ENCODE assay signal across 8 cellular contexts in the genomic region with DNA sequence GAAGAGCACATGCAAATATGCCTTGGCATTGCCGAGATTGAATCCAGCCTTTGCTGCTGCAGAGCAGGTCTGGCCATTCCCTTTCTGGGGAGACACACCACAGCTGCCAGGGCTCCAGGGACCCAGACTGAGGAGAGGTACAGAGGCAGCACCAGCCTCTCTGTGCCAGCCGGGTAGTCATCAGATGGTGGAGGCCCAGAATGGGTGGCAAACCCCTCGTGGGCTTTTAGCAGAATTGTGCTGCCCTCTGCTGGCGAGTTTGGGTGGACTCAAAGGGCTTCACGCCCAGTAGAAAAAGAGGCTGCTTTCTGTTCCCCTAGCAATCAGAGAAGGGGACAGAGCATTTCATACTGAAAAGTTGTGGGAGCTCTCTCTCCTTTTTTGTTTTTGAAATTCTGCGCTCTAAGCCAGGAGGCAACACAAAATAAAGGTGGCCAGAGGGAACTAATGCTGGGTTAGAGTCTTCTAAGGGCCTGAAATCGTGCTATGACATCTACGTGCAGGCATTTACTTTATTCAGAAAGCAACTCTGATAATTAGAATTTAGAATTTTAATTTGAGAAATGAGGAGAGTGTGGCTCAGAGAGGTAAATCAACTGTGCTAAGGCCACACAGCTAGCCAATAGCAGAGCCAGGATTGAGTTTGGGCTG.
DNase-seq lines count a peak whose midpoint lies in the region; ATAC-seq and TF ChIP-seq lines count a peak whose summit lies in the region.

No MANE protein-coding gene starts in this region.

- H3K4me1 Mint-ChIP-seq in activated B cell treated with CpG ODN at 0.5 μM for 24 hours, result no peaks in the 10 kb centered on the region

- H3K4me3 Mint-ChIP-seq in activated B cell treated with CpG ODN at 0.5 μM for 24 hours, result no peak overlapping the region

- H3K27me3 Mint-ChIP-seq in activated B cell treated with CpG ODN at 0.5 μM for 24 hours, result peaks cover 6% of the 10 kb centered on the region

- peak; percentile 49 for ATAC-seq in HG02763 (IDR thresholded peaks at IDR 0.05; ENCODE audit: unreplicated experiment)
- ATAC-seq in activated B cell treated with CpG ODN at 0.5 μM for 24 hours (ENCODE audit: low read depth), result peak; percentile 66
- ATAC-seq in left colon, result peak; percentile 64
- no peak for ATAC-seq in HG03045 (IDR thresholded peaks at IDR 0.05; ENCODE audit: unreplicated experiment)

- DNase-seq in GM03348 (ENCODE audit: low spot score) (peak; percentile 87), NCI-H2107 treated with DMSO at 0.1 percent for 48 hours (lab: John Stamatoyannopoulos, UW; ENCODE audit: unreplicated experiment) (peak; percentile 53), activated B cell treated with CpG ODN at 0.5 μM for 24 hours (peak; percentile 53), caudate nucleus (lab: John Stamatoyannopoulos, UW) (peak in 59 of 61 donors; percentile 20 to 89 (median 74)), left colon (peak; percentile 70 to 91)
- DNase-seq in stimulated activated CD4-positive, alpha-beta T cell treated with anti-CD3 and anti-CD28 coated beads, Interleukin-4, amount 100 ng/mL, for 24 hours, result peak; percentile 76

- no peaks in the 10 kb centered on the region for H3K36me3 Mint-ChIP-seq in activated B cell treated with CpG ODN at 0.5 μM for 24 hours (ENCODE audit: low read depth)

- peak overlapping the region; percentile 41 for H3K27ac ChIP-seq in caudate nucleus (ENCODE audit: low read depth, low read length)

- POLR2A ChIA-PET in activated B cell treated with CpG ODN at 0.5 μM for 24 hours (lab: Charles Lee), result no interaction called here

- no peaks in the 10 kb centered on the region for H3K9me3 Mint-ChIP-seq in activated B cell treated with CpG ODN at 0.5 μM for 24 hours

- intact Hi-C loops in activated B cell treated with CpG ODN at 0.5 μM for 24 hours (cut with micrococcal nuclease) (loop anchor here (1.0 to 10.0 kb wide), 6 partner anchors 228 to 1437 kb away; no protein-coding TSS in a partner anchor), left colon (cut with DNase I, micrococcal nuclease) (loop anchor here (5.0 to 10.0 kb wide), 4 partner anchors 239 to 482 kb away; no protein-coding TSS in a partner anchor)

- TF ChIP-seq CTCF in activated B cell treated with CpG ODN at 0.5 μM for 24 hours (IDR thresholded peaks at IDR 0.05), result no peak

- CTCF ChIA-PET in activated B cell treated with CpG ODN at 0.5 μM for 24 hours (lab: Charles Lee), result interaction anchor here (0.7 to 3.2 kb wide), 8 partner anchors 10 to 483 kb away, joined by 3 to 29 read pairs (median 4); no protein-coding TSS in a partner anchor

- no peak overlapping the region for H3K27ac Mint-ChIP-seq in activated B cell treated with CpG ODN at 0.5 μM for 24 hours
